1 cellular context compared by ENCODE assay signal in genomic region chr2:227643990-227644551, GRCh38.
TF ChIP-seq lines count a peak whose summit lies in the region.

No MANE protein-coding gene starts in this region.

TF ChIP-seq in HepG2, 621 proteins besides CTCF, POLR2A, EP300 and RAD21 (continued from another document and continues in another):
- TF ChIP-seq SUZ12 (IDR thresholded peaks at IDR 0.05; ENCODE audit: low read depth, low read length) (no peak), BATF2 (CRISPR knock-in tag; IDR thresholded peaks at IDR 0.05) (no peak), ZNF512 (CRISPR knock-in tag; IDR thresholded peaks at IDR 0.05) (no peak), MTA1 (CRISPR knock-in tag; IDR thresholded peaks at IDR 0.05; ENCODE audit: borderline replicate concordance) (no peak), ZMYM2 (CRISPR knock-in tag; IDR thresholded peaks at IDR 0.05) (0 out of 2 replicates have a peak, but pooled peaks have one; percentile 20), HMG20A (CRISPR knock-in tag; IDR thresholded peaks at IDR 0.05; ENCODE audit: borderline replicate concordance) (peak; percentile 82), ARID2 (CRISPR knock-in tag; IDR thresholded peaks at IDR 0.05; ENCODE audit: borderline replicate concordance) (peak; percentile 75; the same call in 1 of the 2 replicates), ZNF143 (CRISPR knock-in tag; IDR thresholded peaks at IDR 0.05) (no peak), REST (IDR thresholded peaks at IDR 0.05; ENCODE audit: borderline replicate concordance in 1 of 2, low read depth in 1 of 2, low read length in 2 of 2) (peak in 1 of 2 experiments; percentile 46; a peak in 1 of 4 replicates), HDAC2 (CRISPR knock-in tag; IDR thresholded peaks at IDR 0.05) (peak; percentile 90), HNF1B (CRISPR knock-in tag; IDR thresholded peaks at IDR 0.05) (no peak), GRHL1 (CRISPR knock-in tag; conservative IDR thresholded peaks at IDR 0.05) (no peak), MNT (IDR thresholded peaks at IDR 0.05) (no peak), RERE (CRISPR knock-in tag; IDR thresholded peaks at IDR 0.05; ENCODE audit: low read depth) (peak; percentile 77; the same call in 1 of the 2 replicates), ZNF124 (CRISPR knock-in tag; IDR thresholded peaks at IDR 0.05) (0 out of 2 replicates have a peak, but pooled peaks have one; percentile 18), NFKBIZ (CRISPR knock-in tag; IDR thresholded peaks at IDR 0.05) (peak; percentile 73; the same call in 1 of the 2 replicates), ZNF280B (CRISPR knock-in tag; IDR thresholded peaks at IDR 0.05; ENCODE audit: borderline replicate concordance) (no peak), ELF3 (CRISPR knock-in tag; IDR thresholded peaks at IDR 0.05) (peak; percentile 41; the same call in 1 of the 2 replicates), ZNF251 (CRISPR knock-in tag; IDR thresholded peaks at IDR 0.05) (no peak), TAF1 (CRISPR knock-in tag; IDR thresholded peaks at IDR 0.05) (no peak), ZNF850 (CRISPR knock-in tag; conservative IDR thresholded peaks at IDR 0.05) (no peak), AKAP8 (CRISPR knock-in tag; IDR thresholded peaks at IDR 0.05) (0 out of 2 replicates have a peak, but pooled peaks have one; percentile 46), ZNF431 (CRISPR knock-in tag; IDR thresholded peaks at IDR 0.05; ENCODE audit: borderline replicate concordance, low read depth) (peak; percentile 44; the same call in 1 of the 2 replicates), TCF7L2 (IDR thresholded peaks at IDR 0.05; ENCODE audit: low read depth, low read length) (peak; percentile 94), IRX3 (CRISPR knock-in tag; IDR thresholded peaks at IDR 0.05; ENCODE audit: borderline replicate concordance, low read depth) (no peak), HNRNPL (IDR thresholded peaks at IDR 0.05; ENCODE audit: low read depth, low read length) (no peak), ZFYVE20 (CRISPR knock-in tag; IDR thresholded peaks at IDR 0.05; ENCODE audit: borderline replicate concordance, low read depth) (no peak), HMGXB3 (CRISPR knock-in tag; IDR thresholded peaks at IDR 0.05; ENCODE audit: borderline replicate concordance) (no peak), ZNF577 (CRISPR knock-in tag; IDR thresholded peaks at IDR 0.05; ENCODE audit: borderline replicate concordance, low read depth) (no peak)
